ENCODE assay signal across 20 cellular contexts in the genomic region with DNA sequence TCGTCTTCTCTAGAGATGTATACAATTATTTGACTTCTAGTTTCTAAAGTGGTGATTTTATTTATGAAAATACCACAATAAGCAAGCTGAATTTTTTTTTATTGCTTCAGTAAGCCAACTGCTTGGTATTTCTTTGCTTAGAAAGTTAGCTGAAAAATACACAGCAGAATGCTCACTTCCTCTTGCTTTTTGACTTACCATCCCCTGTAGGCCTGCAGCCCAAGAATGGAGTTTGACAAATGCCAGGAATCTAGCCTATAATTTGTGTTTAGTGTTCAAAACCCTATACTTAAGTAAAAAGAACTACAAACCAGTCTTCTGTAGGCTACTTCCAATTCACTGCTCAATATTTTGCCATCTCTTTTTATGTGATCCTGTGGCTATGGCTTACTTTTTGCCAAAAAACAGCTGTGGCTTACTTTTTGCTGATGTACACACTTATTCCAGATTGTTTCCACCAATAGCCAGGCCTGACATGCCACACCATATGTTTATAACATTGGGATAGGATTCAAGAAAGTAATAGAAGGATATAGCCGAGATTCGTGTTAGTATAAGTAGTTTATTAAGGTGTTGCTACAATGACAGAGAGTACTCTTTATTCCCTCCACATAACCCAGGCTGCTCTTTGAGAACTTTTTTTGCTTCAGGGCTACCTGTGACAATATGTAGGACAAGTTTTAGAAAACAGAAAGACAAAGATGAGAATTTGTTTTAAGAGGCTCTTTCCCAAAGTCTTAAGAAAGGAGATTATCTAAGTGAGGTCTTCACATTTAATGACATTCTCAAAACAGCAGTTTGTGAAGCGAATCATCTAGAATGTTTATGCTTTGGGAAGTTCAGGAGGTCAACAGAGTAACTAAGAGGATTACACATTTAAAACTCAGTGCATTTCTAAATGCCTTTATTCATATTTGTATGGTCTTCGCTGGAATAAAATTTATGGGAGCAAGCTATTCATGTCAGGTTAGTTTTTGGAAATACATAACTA.
DNase-seq lines count a peak whose midpoint lies in the region; ATAC-seq and TF ChIP-seq lines count a peak whose summit lies in the region.
"Had no signal": no experiment of that assay in that cellular context is flagged by ENCODE, and none has a peak within 500 bp of the region (broad histone marks: within the 10 kb centered on the region; RNA-seq: fewer than 3 reads in every experiment).

No MANE protein-coding gene starts in this region.

- POLR2A ChIA-PET in Caco-2 (lab: Charles Lee), result no interaction called here
- POLR2A ChIA-PET in naive thymus-derived CD8-positive, alpha-beta T cell (lab: Charles Lee), result no interaction called here

- H3K79me2 ChIP-seq in osteoblast (ENCODE audit: insufficient read depth, low read length), result no peaks in the 10 kb centered on the region
- H3K79me2 ChIP-seq: parathyroid adenoma had no signal

- BruUV-seq in Caco-2 (replicated peaks; lab: Mats Ljungman, UMichigan), result no TSS peak

- no peak overlapping the region for H2AFZ ChIP-seq in osteoblast (ENCODE audit: low read length)
- H2AFZ ChIP-seq: parathyroid adenoma had no signal

- H3K36me3 Mint-ChIP-seq in Caco-2 (ENCODE audit: insufficient read depth, unreplicated experiment), result no peaks in the 10 kb centered on the region
- no peaks in the 10 kb centered on the region for H3K36me3 Mint-ChIP-seq in naive thymus-derived CD8-positive, alpha-beta T cell
- H3K36me3 Mint-ChIP-seq: activated naive CD8-positive, alpha-beta T cell treated with anti-CD3 and anti-CD28 coated beads, Interleukin-2, amount 10 ng/mL, durations not matched to agents 7 days and 5 days had no signal

- H3K4me1 ChIP-seq in osteoblast (ENCODE audit: insufficient read depth, low read length) (peaks cover 9% of the 10 kb centered on the region), Caco-2 (no peaks in the 10 kb centered on the region; the same call in 1 of the 2 replicates), vagina (no peaks in the 10 kb centered on the region)
- H3K4me1 ChIP-seq: parathyroid adenoma, spleen had no signal

- H3K4me1 Mint-ChIP-seq in Caco-2 (ENCODE audit: low read depth, unreplicated experiment), result no peaks in the 10 kb centered on the region
- no peaks in the 10 kb centered on the region for H3K4me1 Mint-ChIP-seq in naive thymus-derived CD8-positive, alpha-beta T cell
- H3K4me1 Mint-ChIP-seq: activated naive CD8-positive, alpha-beta T cell treated with anti-CD3 and anti-CD28 coated beads, Interleukin-2, amount 10 ng/mL, durations not matched to agents 7 days and 5 days; central memory CD8-positive, alpha-beta T cell had no signal

- no peak for TF ChIP-seq CTCF in osteoblast (IDR thresholded peaks at IDR 0.05; ENCODE audit: extremely low read depth, low read depth, low read length)
- no peak for TF ChIP-seq CTCF in Caco-2 (IDR thresholded peaks at IDR 0.05; ENCODE audit: insufficient read depth in 1 of 2, low read depth in 1 of 2, low read length in 1 of 2, severe bottlenecking in 1 of 2, unreplicated experiment in 1 of 2)
- TF ChIP-seq CTCF in vagina (IDR thresholded peaks at IDR 0.05), result no peak

- H3K36me3 ChIP-seq in osteoblast (ENCODE audit: insufficient read depth, low read length), result no peaks in the 10 kb centered on the region
- H3K36me3 ChIP-seq in Caco-2 (ENCODE audit: control insufficient read depth, insufficient read depth, low read length), result no peaks in the 10 kb centered on the region
- no peaks in the 10 kb centered on the region for H3K36me3 ChIP-seq in vagina

- H3K27ac Mint-ChIP-seq in Caco-2 (ENCODE audit: unreplicated experiment), result no peak overlapping the region
- no peak overlapping the region for H3K27ac Mint-ChIP-seq in naive thymus-derived CD8-positive, alpha-beta T cell
- H3K27ac Mint-ChIP-seq: activated naive CD8-positive, alpha-beta T cell treated with anti-CD3 and anti-CD28 coated beads, Interleukin-2, amount 10 ng/mL, durations not matched to agents 7 days and 5 days had no signal

- no peaks in the 10 kb centered on the region for H3K27me3 Mint-ChIP-seq in Caco-2 (ENCODE audit: insufficient read depth, unreplicated experiment)
- H3K27me3 Mint-ChIP-seq in naive thymus-derived CD8-positive, alpha-beta T cell, result peaks cover 0 to 3% (median 0%) of the 10 kb centered on the region in 5 donors
- H3K27me3 Mint-ChIP-seq: activated naive CD8-positive, alpha-beta T cell treated with anti-CD3 and anti-CD28 coated beads, Interleukin-2, amount 10 ng/mL, durations not matched to agents 7 days and 5 days; central memory CD8-positive, alpha-beta T cell had no signal

- H3K9me3 Mint-ChIP-seq in Caco-2 (ENCODE audit: unreplicated experiment), result no peaks in the 10 kb centered on the region
- peaks cover 0 to 7% (median 0%) of the 10 kb centered on the region in 9 donors for H3K9me3 Mint-ChIP-seq in naive thymus-derived CD8-positive, alpha-beta T cell
- H3K9me3 Mint-ChIP-seq: activated naive CD8-positive, alpha-beta T cell treated with anti-CD3 and anti-CD28 coated beads, Interleukin-2, amount 10 ng/mL, durations not matched to agents 7 days and 5 days; activated T-cell treated with anti-CD3 and anti-CD28 coated beads, Interleukin-2, amount 50 U/mL, for 4 hours; central memory CD8-positive, alpha-beta T cell had no signal

- H3K27ac ChIP-seq in osteoblast (ENCODE audit: low read depth, low read length) (no peak overlapping the region), vagina (no peak overlapping the region)
- H3K27ac ChIP-seq: HL-60, parathyroid adenoma, spleen had no signal

- H4K20me1 ChIP-seq in osteoblast (ENCODE audit: insufficient read depth, low read length), result no peaks in the 10 kb centered on the region

- H3K27me3 ChIP-seq in osteoblast (ENCODE audit: insufficient read depth, low read length) (no peaks in the 10 kb centered on the region), Caco-2 (replicated peaks; ENCODE audit: control insufficient read depth, insufficient read depth, low read length) (no peaks in the 10 kb centered on the region), vagina (no peaks in the 10 kb centered on the region)
- H3K27me3 ChIP-seq: spleen had no signal

- H3K4me3 ChIP-seq in osteoblast (ENCODE audit: insufficient read depth, low read length) (no peak overlapping the region), Caco-2 (ENCODE audit: low read depth, low read length) (no peak overlapping the region), vagina (no peak overlapping the region)
- H3K4me3 ChIP-seq: spleen had no signal

- ATAC-seq in naive thymus-derived CD8-positive, alpha-beta T cell, result no peak
- ATAC-seq: activated T-cell treated with anti-CD3 and anti-CD28 coated beads, Interleukin-2, amount 50 U/mL, for 4 hours had no signal

- H3K4me2 ChIP-seq in osteoblast (ENCODE audit: insufficient read depth, low read length), result peak overlapping the region; percentile 10

- no peak for TF ChIP-seq POLR2A in vagina (IDR thresholded peaks at IDR 0.05)

- intact Hi-C loops in Caco-2 (cut with micrococcal nuclease; ENCODE audit: unreplicated experiment), result no loop called here
- intact Hi-C loops in vagina (cut with DNase I), result no loop called here

- H3K9me3 ChIP-seq in osteoblast (ENCODE audit: low read depth, low read length), result no peaks in the 10 kb centered on the region
- peaks cover 3% of the 10 kb centered on the region; the same call in 1 of the 2 replicates for H3K9me3 ChIP-seq in Caco-2
- H3K9me3 ChIP-seq in vagina, result no peaks in the 10 kb centered on the region
- H3K9me3 ChIP-seq: spleen had no signal

- H3K4me3 Mint-ChIP-seq in Caco-2 (ENCODE audit: unreplicated experiment), result no peak overlapping the region
- H3K4me3 Mint-ChIP-seq in naive thymus-derived CD8-positive, alpha-beta T cell, result no peak overlapping the region
- H3K4me3 Mint-ChIP-seq: activated naive CD8-positive, alpha-beta T cell treated with anti-CD3 and anti-CD28 coated beads, Interleukin-2, amount 10 ng/mL, durations not matched to agents 7 days and 5 days; activated T-cell treated with anti-CD3 and anti-CD28 coated beads, Interleukin-2, amount 50 U/mL, for 4 hours; central memory CD8-positive, alpha-beta T cell had no signal

- peak; percentile 22 for DNase-seq in GM03348 (ENCODE audit: low spot score)
- DNase-seq in NCI-H226, result peak; percentile 20
- DNase-seq in fibroblast of gingiva (ENCODE audit: low read depth), result peak; percentile 2
- no peak for DNase-seq in osteoblast (ENCODE audit: insufficient read length, low spot score, missing footprints)
- DNase-seq in Caco-2, result no peak
- no peak for DNase-seq in naive thymus-derived CD8-positive, alpha-beta T cell
- DNase-seq in vagina (ENCODE audit: extremely low spot score in 2 of 2), result no peak
- no peak for DNase-seq in nucleus accumbens (lab: John Stamatoyannopoulos, UW)
- DNase-seq: activated naive CD8-positive, alpha-beta T cell treated with anti-CD3 and anti-CD28 coated beads, Interleukin-2, amount 10 ng/mL, durations not matched to agents 7 days and 5 days; activated T-cell treated with anti-CD3 and anti-CD28 coated beads, Interleukin-2, amount 50 U/mL, for 4 hours; GDM1; Karpas-422; NCI-H1436; NCI-H345; spleen; stimulated activated naive CD4-positive, alpha-beta T cell; trophoblast cell had no signal

- CTCF ChIA-PET in Caco-2 (lab: Charles Lee), result no interaction called here

Comparison
In these comparisons a context has a peak if more than half of its experiments do, and no peak if none do; other contexts are left out.
1. DNase-seq: peak in GM03348 (single experiment), NCI-H226 (single experiment) and fibroblast of gingiva (single experiment); none in osteoblast (single experiment), Caco-2 (0 of 2), naive thymus-derived CD8-positive, alpha-beta T cell (0 of 10), vagina (0 of 2) and nucleus accumbens (0 of 56).